2 cellular contexts compared by ENCODE assay signal in the genomic region with DNA sequence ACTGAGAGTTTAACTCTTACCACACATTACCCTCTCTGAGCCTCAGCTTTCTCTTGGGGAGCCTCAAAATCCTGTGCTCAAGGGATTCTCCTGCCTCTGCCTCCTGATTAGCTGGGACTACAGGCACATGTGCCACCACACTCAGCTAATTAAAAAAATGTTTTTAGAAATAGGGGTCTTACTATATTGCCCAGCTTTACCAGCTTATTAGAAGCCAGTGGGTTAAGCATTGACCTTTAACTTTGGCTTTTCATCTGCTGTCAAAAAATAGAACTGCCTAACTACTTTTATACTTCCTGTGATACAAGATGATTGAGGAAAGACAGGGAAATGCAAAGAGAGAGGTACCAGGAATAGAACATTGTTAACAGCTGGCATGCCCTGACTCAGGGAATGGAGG.
TF ChIP-seq lines count a peak whose summit lies in the region.

No MANE protein-coding gene starts in this region.

TF ChIP-seq in HepG2, 621 proteins besides CTCF, POLR2A, EP300 and RAD21:
- TF ChIP-seq, protein P1, sequence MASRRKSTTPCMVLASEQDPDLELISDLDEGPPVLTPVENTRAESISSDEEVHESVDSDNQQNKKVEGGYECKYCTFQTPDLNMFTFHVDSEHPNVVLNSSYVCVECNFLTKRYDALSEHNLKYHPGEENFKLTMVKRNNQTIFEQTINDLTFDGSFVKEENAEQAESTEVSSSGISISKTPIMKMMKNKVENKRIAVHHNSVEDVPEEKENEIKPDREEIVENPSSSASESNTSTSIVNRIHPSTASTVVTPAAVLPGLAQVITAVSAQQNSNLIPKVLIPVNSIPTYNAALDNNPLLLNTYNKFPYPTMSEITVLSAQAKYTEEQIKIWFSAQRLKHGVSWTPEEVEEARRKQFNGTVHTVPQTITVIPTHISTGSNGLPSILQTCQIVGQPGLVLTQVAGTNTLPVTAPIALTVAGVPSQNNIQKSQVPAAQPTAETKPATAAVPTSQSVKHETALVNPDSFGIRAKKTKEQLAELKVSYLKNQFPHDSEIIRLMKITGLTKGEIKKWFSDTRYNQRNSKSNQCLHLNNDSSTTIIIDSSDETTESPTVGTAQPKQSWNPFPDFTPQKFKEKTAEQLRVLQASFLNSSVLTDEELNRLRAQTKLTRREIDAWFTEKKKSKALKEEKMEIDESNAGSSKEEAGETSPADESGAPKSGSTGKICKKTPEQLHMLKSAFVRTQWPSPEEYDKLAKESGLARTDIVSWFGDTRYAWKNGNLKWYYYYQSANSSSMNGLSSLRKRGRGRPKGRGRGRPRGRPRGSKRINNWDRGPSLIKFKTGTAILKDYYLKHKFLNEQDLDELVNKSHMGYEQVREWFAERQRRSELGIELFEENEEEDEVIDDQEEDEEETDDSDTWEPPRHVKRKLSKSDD (CRISPR knock-in tag; IDR thresholded peaks at IDR 0.05; ENCODE audit: low read depth) = no peak
- no peak for TF ChIP-seq BRCA1 (CRISPR knock-in tag; IDR thresholded peaks at IDR 0.05)
- peak; percentile 58; the same call in 1 of the 2 replicates for TF ChIP-seq ZNF121 (CRISPR knock-in tag; IDR thresholded peaks at IDR 0.05)
- no peak for TF ChIP-seq ARNTL (CRISPR knock-in tag; IDR thresholded peaks at IDR 0.05)
- no peak for TF ChIP-seq ZNF142 (CRISPR knock-in tag; IDR thresholded peaks at IDR 0.05)
- no peak for TF ChIP-seq MXD1 (CRISPR knock-in tag; IDR thresholded peaks at IDR 0.05)
- TF ChIP-seq ZFP1 (CRISPR knock-in tag; IDR thresholded peaks at IDR 0.05) = no peak
- no peak for TF ChIP-seq EEA1 (CRISPR knock-in tag; IDR thresholded peaks at IDR 0.05; ENCODE audit: borderline replicate concordance)
TF ChIP-seq in HepG2: peak in this region for 1.

TF ChIP-seq in HEK293T, 16 proteins besides CTCF, POLR2A, EP300 and RAD21 (continued from another document):
- TF ChIP-seq LEF1 (IDR thresholded peaks at IDR 0.05; ENCODE audit: borderline replicate concordance) (no peak), ZNF384 (IDR thresholded peaks at IDR 0.05) (no peak), HDGF (IDR thresholded peaks at IDR 0.05; ENCODE audit: borderline replicate concordance) (no peak), CTBP1 (IDR thresholded peaks at IDR 0.05; ENCODE audit: borderline replicate concordance) (no peak), FOXM1 (IDR thresholded peaks at IDR 0.05; ENCODE audit: borderline replicate concordance) (no peak), BHLHE40 (IDR thresholded peaks at IDR 0.05; ENCODE audit: borderline replicate concordance) (no peak), FOXK2 (IDR thresholded peaks at IDR 0.05) (no peak), FOXA1 (IDR thresholded peaks at IDR 0.05) (no peak), SP1 (IDR thresholded peaks at IDR 0.05) (no peak), SUZ12 (IDR thresholded peaks at IDR 0.05) (no peak), ARNT (IDR thresholded peaks at IDR 0.05) (no peak), TARDBP (IDR thresholded peaks at IDR 0.05) (no peak), NFRKB (IDR thresholded peaks at IDR 0.05) (no peak)
- TF ChIP-seq, protein P2, sequence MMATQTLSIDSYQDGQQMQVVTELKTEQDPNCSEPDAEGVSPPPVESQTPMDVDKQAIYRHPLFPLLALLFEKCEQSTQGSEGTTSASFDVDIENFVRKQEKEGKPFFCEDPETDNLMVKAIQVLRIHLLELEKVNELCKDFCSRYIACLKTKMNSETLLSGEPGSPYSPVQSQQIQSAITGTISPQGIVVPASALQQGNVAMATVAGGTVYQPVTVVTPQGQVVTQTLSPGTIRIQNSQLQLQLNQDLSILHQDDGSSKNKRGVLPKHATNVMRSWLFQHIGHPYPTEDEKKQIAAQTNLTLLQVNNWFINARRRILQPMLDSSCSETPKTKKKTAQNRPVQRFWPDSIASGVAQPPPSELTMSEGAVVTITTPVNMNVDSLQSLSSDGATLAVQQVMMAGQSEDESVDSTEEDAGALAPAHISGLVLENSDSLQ (IDR thresholded peaks at IDR 0.05) = no peak
TF ChIP-seq in HEK293T: peak in this region for 0.
